ENCODE assay signal across 1 cellular context in genomic region chr13:28658796-28659610, GRCh38.
TF ChIP-seq lines count a peak whose summit lies in the region.

Gene POMP (plus strand): TSS chr13:28659130. CDS start chr13:28659185, 55 bp downstream.

TF ChIP-seq in HepG2, 621 proteins besides CTCF, POLR2A, EP300 and RAD21 (continued from another document):
- 0 out of 2 replicates have a peak, but pooled peaks have one; percentile 18 for TF ChIP-seq SKIL (CRISPR knock-in tag; IDR thresholded peaks at IDR 0.05; ENCODE audit: borderline replicate concordance)
- no peak for TF ChIP-seq ARNT (IDR thresholded peaks at IDR 0.05)
- TF ChIP-seq ZNF878 (CRISPR knock-in tag; IDR thresholded peaks at IDR 0.05): 0 out of 2 replicates have a peak, but pooled peaks have one; percentile 31
- peak; percentile 43; the same call in 1 of the 2 replicates for TF ChIP-seq AHDC1 (CRISPR knock-in tag; IDR thresholded peaks at IDR 0.05; ENCODE audit: borderline replicate concordance)
- TF ChIP-seq ZNF567 (CRISPR knock-in tag; IDR thresholded peaks at IDR 0.05; ENCODE audit: borderline replicate concordance): 0 out of 2 replicates have a peak, but pooled peaks have one; percentile 85
- no peak for TF ChIP-seq ZBTB1 (CRISPR knock-in tag; IDR thresholded peaks at IDR 0.05; ENCODE audit: borderline replicate concordance)
- TF ChIP-seq ZNF33A (CRISPR knock-in tag; IDR thresholded peaks at IDR 0.05; ENCODE audit: borderline replicate concordance): peak; percentile 36; the same call in 1 of the 2 replicates
- no peak for TF ChIP-seq SMAD9 (CRISPR knock-in tag; IDR thresholded peaks at IDR 0.05)
- peak; percentile 19; the same call in 1 of the 2 replicates for TF ChIP-seq GMEB2 (CRISPR knock-in tag; IDR thresholded peaks at IDR 0.05; ENCODE audit: low read depth)
- peak; percentile 42 for TF ChIP-seq FOXA3 (CRISPR knock-in tag; IDR thresholded peaks at IDR 0.05)
- TF ChIP-seq ASH2L (IDR thresholded peaks at IDR 0.05; ENCODE audit: insufficient read length, low read depth, low read length): peak; percentile 89
- TF ChIP-seq ZNF772 (CRISPR knock-in tag; IDR thresholded peaks at IDR 0.05): peak; percentile 78
- no peak for TF ChIP-seq ZNF841 (CRISPR knock-in tag; IDR thresholded peaks at IDR 0.05; ENCODE audit: borderline replicate concordance)
- no peak for TF ChIP-seq NFIC (IDR thresholded peaks at IDR 0.05; ENCODE audit: low read length)
- no peak for TF ChIP-seq DNMT3B (CRISPR knock-in tag; conservative IDR thresholded peaks at IDR 0.05)
- no peak for TF ChIP-seq SNRNP70 (IDR thresholded peaks at IDR 0.05; ENCODE audit: low read depth, low read length)
- TF ChIP-seq ZNF460 (CRISPR knock-in tag; IDR thresholded peaks at IDR 0.05; ENCODE audit: borderline replicate concordance): peak; percentile 9; the same call in 1 of the 2 replicates
- TF ChIP-seq ZNF782 (CRISPR knock-in tag; IDR thresholded peaks at IDR 0.05; ENCODE audit: borderline replicate concordance): peak; percentile 74; the same call in 1 of the 2 replicates
- 0 out of 2 replicates have a peak, but pooled peaks have one; percentile 22 for TF ChIP-seq ZNF552 (CRISPR knock-in tag; IDR thresholded peaks at IDR 0.05; ENCODE audit: borderline replicate concordance)
- TF ChIP-seq ERF (CRISPR knock-in tag; IDR thresholded peaks at IDR 0.05): peak; percentile 81; the same call in 1 of the 2 replicates
- TF ChIP-seq TFAP4 (IDR thresholded peaks at IDR 0.05; ENCODE audit: borderline replicate concordance, low read depth): 0 out of 2 replicates have a peak, but pooled peaks have one; percentile 50
- TF ChIP-seq SNAI1 (CRISPR knock-in tag; IDR thresholded peaks at IDR 0.05; ENCODE audit: borderline replicate concordance): no peak
- TF ChIP-seq ZNF17 (CRISPR knock-in tag; IDR thresholded peaks at IDR 0.05): no peak
- TF ChIP-seq ZSCAN31 (CRISPR knock-in tag; IDR thresholded peaks at IDR 0.05; ENCODE audit: low read depth): peak; percentile 89
- TF ChIP-seq SRF (IDR thresholded peaks at IDR 0.05; ENCODE audit: low read depth, low read length): no peak
- no peak for TF ChIP-seq EHMT2 (IDR thresholded peaks at IDR 0.05; ENCODE audit: borderline replicate concordance, low read depth, low read length)
- TF ChIP-seq TBX2 (CRISPR knock-in tag; IDR thresholded peaks at IDR 0.05; ENCODE audit: borderline replicate concordance): peak; percentile 82
- TF ChIP-seq ZNF10 (CRISPR knock-in tag; IDR thresholded peaks at IDR 0.05; ENCODE audit: borderline replicate concordance, low read depth): no peak
- TF ChIP-seq AKAP8 (CRISPR knock-in tag; IDR thresholded peaks at IDR 0.05): no peak
- TF ChIP-seq ARID3A (IDR thresholded peaks at IDR 0.05; ENCODE audit: low read depth, low read length): no peak
- TF ChIP-seq IRF2 (CRISPR knock-in tag; IDR thresholded peaks at IDR 0.05): peak; percentile 78
- 0 out of 2 replicates have a peak, but pooled peaks have one; percentile 67 for TF ChIP-seq HOXD1 (CRISPR knock-in tag; IDR thresholded peaks at IDR 0.05)
- peak; percentile 91 for TF ChIP-seq ZMYM4 (CRISPR knock-in tag; IDR thresholded peaks at IDR 0.05)
- TF ChIP-seq POGZ (CRISPR knock-in tag; IDR thresholded peaks at IDR 0.05): peak; percentile 90
- 0 out of 2 replicates have a peak, but pooled peaks have one; percentile 27 for TF ChIP-seq ZNF12 (CRISPR knock-in tag; IDR thresholded peaks at IDR 0.05)
- peak; percentile 72 for TF ChIP-seq ZNF781 (CRISPR knock-in tag; IDR thresholded peaks at IDR 0.05; ENCODE audit: borderline replicate concordance, not compliant biosample characterization)
- no peak for TF ChIP-seq TRAFD1 (CRISPR knock-in tag; IDR thresholded peaks at IDR 0.05; ENCODE audit: borderline replicate concordance)
- 0 out of 2 replicates have a peak, but pooled peaks have one; percentile 59 for TF ChIP-seq RFXAP (CRISPR knock-in tag; IDR thresholded peaks at IDR 0.05; ENCODE audit: borderline replicate concordance)
- peak; percentile 96 for TF ChIP-seq SRSF1 (optimal IDR thresholded peaks at IDR 0.05; ENCODE audit: low read depth, low read length)
- peak; percentile 41; the same call in 1 of the 2 replicates for TF ChIP-seq NR1H2 (CRISPR knock-in tag; IDR thresholded peaks at IDR 0.05; ENCODE audit: borderline replicate concordance, low read depth)
- peak; percentile 96 for TF ChIP-seq HDAC1 (CRISPR knock-in tag; IDR thresholded peaks at IDR 0.05)
TF ChIP-seq in HepG2: peak in this region for 250.
